8 cellular contexts compared by ENCODE assay signal in genomic region chr1:50724626-50725286, GRCh38.
DNase-seq lines count a peak whose midpoint lies in the region; ATAC-seq and TF ChIP-seq lines count a peak whose summit lies in the region.

No MANE protein-coding gene starts in this region.

- DNase-seq in GM12864 (ENCODE audit: low read depth), result peak; percentile 62
- no peak for DNase-seq in central memory CD8-positive, alpha-beta T cell (ENCODE audit: low spot score in 2 of 2)
- no peak for DNase-seq in AG08396 (ENCODE audit: low spot score)
- DNase-seq in effector CD4-positive, alpha-beta T cell, result no peak
- DNase-seq in LoVo (ENCODE audit: low spot score), result no peak
- DNase-seq in DMS153 treated with DMSO at 0.1 percent for 48 hours (lab: John Stamatoyannopoulos, UW; ENCODE audit: unreplicated experiment), result no peak

- no peaks in the 10 kb centered on the region for H3K9me3 Mint-ChIP-seq in central memory CD8-positive, alpha-beta T cell

- H3K27me3 Mint-ChIP-seq in central memory CD8-positive, alpha-beta T cell, result no peaks in the 10 kb centered on the region

- peaks cover 6% of the 10 kb centered on the region for H3K36me3 Mint-ChIP-seq in central memory CD8-positive, alpha-beta T cell (ENCODE audit: insufficient read depth)

- no peak overlapping the region for H3K4me3 Mint-ChIP-seq in central memory CD8-positive, alpha-beta T cell

- TF ChIP-seq CTCF in GM12864 (IDR thresholded peaks at IDR 0.05; ENCODE audit: low read depth, low read length, missing control alignments), result no peak

- no peak overlapping the region for H3K4me3 ChIP-seq in GM12864 (ENCODE audit: low read depth, low read length)

- peaks cover 24% of the 10 kb centered on the region for H3K4me1 Mint-ChIP-seq in central memory CD8-positive, alpha-beta T cell

- H3K27ac Mint-ChIP-seq in central memory CD8-positive, alpha-beta T cell (ENCODE audit: low read depth), result peak overlapping the region; percentile 76

- ATAC-seq in GM21381 (IDR thresholded peaks at IDR 0.05; ENCODE audit: unreplicated experiment) (peak; percentile 84), HG03520 (IDR thresholded peaks at IDR 0.05; ENCODE audit: unreplicated experiment) (peak; percentile 82)
- peak; percentile 28 for ATAC-seq in central memory CD8-positive, alpha-beta T cell (replicated peaks; ENCODE audit: extremely low read depth, poor library complexity, severe bottlenecking)

Comparison
In these comparisons a context has a peak if more than half of its experiments do, and no peak if none do; other contexts are left out.
1. ATAC-seq: peak in every context shown above with its lines; median percentile 84 in GM21381; 82 in HG03520; 28 in central memory CD8-positive, alpha-beta T cell.